8 cellular contexts compared by ENCODE assay signal in genomic region chr20:41135187-41135887, GRCh38. TPM values are rescaled to one million over a fixed set of nuclear protein-coding genes. Genes with fewer than 3 reads are reported as not detected.
A peak's percentile ranks its signal among the peaks of the same experiment; 100 is the strongest.
DNase-seq lines count a peak whose midpoint lies in the region; ATAC-seq and TF ChIP-seq lines count a peak whose summit lies in the region.

No MANE protein-coding gene starts in this region.

- WGBS in adrenal gland, 4 donors = 55 to 60% (median 57%) methylated on average over 13 of the region's 13 CpGs

- no peaks in the 10 kb centered on the region for H3K9me3 ChIP-seq in adrenal gland (replicated peaks in 1 of 3)

- TF ChIP-seq POLR2A in adrenal gland (IDR thresholded peaks at IDR 0.05) = no peak

- DNase-seq in D341Med (ENCODE audit: low spot score) (peak; percentile 77), HuH-7.5 (ENCODE audit: low spot score) (peak; percentile 87), SW480 (ENCODE audit: low spot score) (peak; percentile 72), adrenal gland (peak in 4 of 7 donors; percentile 40 to 67 (median 48)), iris pigment epithelial cell (ENCODE audit: low read depth) (peak; percentile 20)
- peak; percentile 49 for DNase-seq in stimulated activated CD8-positive, alpha-beta memory T cell treated with anti-CD3 and anti-CD28 coated beads, Interleukin-12 subunit alpha, Interleukin-12 subunit beta, amount 100 ng/mL, for 1 hour (ENCODE audit: low read depth)

- no peak overlapping the region for H3K4me3 ChIP-seq in adrenal gland

- no peak overlapping the region for H3K27ac ChIP-seq in adrenal gland

- peaks cover 0 to 30% of the 10 kb centered on the region in 2 donors for H3K4me1 ChIP-seq in adrenal gland (replicated peaks in 1 of 2)

- no peaks in the 10 kb centered on the region for H3K27me3 ChIP-seq in adrenal gland

- peak; percentile 43 to 70 (median 61) for TF ChIP-seq CTCF in adrenal gland (IDR thresholded peaks at IDR 0.05)

- no peaks in the 10 kb centered on the region for H3K36me3 ChIP-seq in adrenal gland (replicated peaks in 1 of 2)

- no peak for ATAC-seq in HG03159 (IDR thresholded peaks at IDR 0.05; ENCODE audit: unreplicated experiment)
- ATAC-seq in GM19324 (IDR thresholded peaks at IDR 0.05; ENCODE audit: low FRiP score, unreplicated experiment) = no peak

- intact Hi-C loops in adrenal gland (cut with DNase I) = no loop called here

RNA-seq across cellular contexts. Expression of gene PLCG1, which starts 2.0 kb away (rescaled TPM):
- total RNA-seq in adrenal gland = 100 to 1,000 TPM in 2 of 8 donors, 10 to 100 TPM in 6; 49.3 to 120 (median 82.0) TPM
- 100 to 1,000 TPM in 1 of 3 donors, 10 to 100 TPM in 2; 32.9 to 139 (median 78.1) TPM for polyA plus RNA-seq in adrenal gland

Comparison
In these comparisons a context has a peak if more than half of its experiments do, and no peak if none do; other contexts are left out.
1. DNase-seq: peak in every context shown above with its lines; median percentile 87 in HuH-7.5; 77 in D341Med; 72 in SW480; 49 in stimulated activated CD8-positive, alpha-beta memory T cell treated with anti-CD3 and anti-CD28 coated beads, Interleukin-12 subunit alpha, Interleukin-12 subunit beta, amount 100 ng/mL, for 1 hour; 48 in adrenal gland; 20 in iris pigment epithelial cell.